Comparison of ENCODE assay signal across 9 cellular contexts in genomic region chr5:164324239-164324638, GRCh38.
"Had no signal": no experiment of that assay in that cellular context is flagged by ENCODE, and none has a peak within 500 bp of the region (broad histone marks: within the 10 kb centered on the region; RNA-seq: fewer than 3 reads in every experiment).

No MANE protein-coding gene starts in this region.

- H3K36me3 ChIP-seq: HAP-1 had no signal

- H3K4me1 ChIP-seq: HAP-1 had no signal

- H3K27ac ChIP-seq: GM23248 had no signal

- H2AFZ ChIP-seq: GM23248, GM23338 had no signal

- H3K9me3 ChIP-seq: HAP-1 had no signal

- H3K4me2 ChIP-seq: GM23338 had no signal

- ATAC-seq: GM23338, HCT116 had no signal

- H3K9ac ChIP-seq: GM23248 had no signal

- H3K4me3 ChIP-seq: GM23248, GM23338, HAP-1 had no signal

- DNase-seq: GM23248, GOT3, H7, H9, HCEC 1CT, HFFc6 had no signal
